9 cellular contexts compared by ENCODE assay signal in the genomic region with DNA sequence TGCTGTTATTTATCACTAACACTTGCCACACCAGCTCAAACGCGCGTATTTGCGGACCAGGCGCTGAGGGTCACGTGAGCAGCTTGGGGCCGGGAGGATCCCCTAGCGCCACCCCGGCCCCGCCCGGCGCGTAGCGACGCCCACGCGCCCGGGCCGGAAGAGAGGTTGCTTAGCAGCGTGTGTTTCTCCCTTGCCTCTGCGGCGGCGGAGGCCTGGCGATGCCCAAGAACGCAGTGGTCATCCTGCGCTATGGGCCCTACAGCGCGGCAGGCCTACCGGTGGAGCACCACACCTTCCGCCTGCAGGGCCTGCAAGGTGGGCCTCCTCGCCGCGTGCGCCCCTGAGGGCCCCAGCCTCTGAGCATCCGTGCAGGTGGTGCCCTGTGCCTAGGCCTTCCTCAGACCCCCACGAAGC. TPM values are rescaled to one million over a fixed set of nuclear protein-coding genes. Genes with fewer than 3 reads are reported as not detected.
DNase-seq lines count a peak whose midpoint lies in the region; ATAC-seq and TF ChIP-seq lines count a peak whose summit lies in the region.
"Had no signal": no experiment of that assay in that cellular context is flagged by ENCODE, and none has a peak within 500 bp of the region (broad histone marks: within the 10 kb centered on the region; RNA-seq: fewer than 3 reads in every experiment).

A gene with protein sequence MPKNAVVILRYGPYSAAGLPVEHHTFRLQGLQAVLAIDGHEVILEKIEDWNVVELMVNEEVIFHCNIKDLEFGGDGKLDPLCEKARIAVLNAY (plus strand): TSS at position 172 of the 414 bp plus-strand sequence. CDS start 47 bp downstream, at position 219.

- no peak for TF ChIP-seq RAD21 in neural cell (conservative IDR thresholded peaks at IDR 0.05)

- no peaks in the 10 kb centered on the region for H3F3A ChIP-seq in neural cell (ENCODE audit: insufficient read depth, low read length, poor library complexity, severe bottlenecking)

- H3K9me3 ChIP-seq in RWPE2 (ENCODE audit: severe bottlenecking): peaks cover 5% of the 10 kb centered on the region
- H3K9me3 ChIP-seq in neural cell (ENCODE audit: low read length): no peaks in the 10 kb centered on the region
- no peaks in the 10 kb centered on the region for H3K9me3 ChIP-seq in psoas muscle

- no peaks in the 10 kb centered on the region for H3K79me2 ChIP-seq in neural cell (replicated peaks; ENCODE audit: insufficient read depth, low read length)

- no peaks in the 10 kb centered on the region for H3K4me1 ChIP-seq in RWPE2 (ENCODE audit: insufficient read depth, poor library complexity, severe bottlenecking)
- H3K4me1 ChIP-seq in psoas muscle: no peaks in the 10 kb centered on the region

- no peak for TF ChIP-seq EP300 in neural cell (conservative IDR thresholded peaks at IDR 0.05; ENCODE audit: poor library complexity, severe bottlenecking)

- ATAC-seq in RWPE2 (ENCODE audit: low read depth): peak; percentile 81
- ATAC-seq in psoas muscle: no peak

- H3K36me3 Mint-ChIP-seq in activated CD4-positive, alpha-beta T cell treated with anti-CD3 and anti-CD28 coated beads, Interleukin-2, amount 10 ng/mL, durations not matched to agents 7 days and 5 days (ENCODE audit: low read depth): peaks cover 5% of the 10 kb centered on the region

- H3K27ac ChIP-seq in RWPE2 (ENCODE audit: poor library complexity, severe bottlenecking) (no peak within 1 kb of the TSS), neural cell (ENCODE audit: low read length) (no peak within 1 kb of the TSS), psoas muscle (no peak within 1 kb of the TSS)

- POLR2A ChIA-PET in activated CD4-positive, alpha-beta T cell treated with anti-CD3 and anti-CD28 coated beads, Interleukin-2, amount 10 ng/mL, durations not matched to agents 7 days and 5 days (lab: Charles Lee): no interaction called here

- peaks cover 18% of the 10 kb centered on the region for H3K9me3 Mint-ChIP-seq in activated CD4-positive, alpha-beta T cell treated with anti-CD3 and anti-CD28 coated beads, Interleukin-2, amount 10 ng/mL, durations not matched to agents 7 days and 5 days

- no peaks in the 10 kb centered on the region for H3K36me3 ChIP-seq in RWPE2 (ENCODE audit: low read depth)
- no peaks in the 10 kb centered on the region for H3K36me3 ChIP-seq in neural cell (ENCODE audit: insufficient read depth, low read length)
- no peaks in the 10 kb centered on the region for H3K36me3 ChIP-seq in psoas muscle (ENCODE audit: insufficient read depth in 1 of 2, low read depth in 1 of 2)

- H3K9ac ChIP-seq in neural cell (ENCODE audit: low read length): no peak within 1 kb of the TSS

- intact Hi-C loops in psoas muscle (cut with DNase I): no loop called here

- TF ChIP-seq CTCF in RWPE2 (IDR thresholded peaks at IDR 0.05; ENCODE audit: poor library complexity, severe bottlenecking): no peak
- TF ChIP-seq CTCF in fibroblast of mammary gland (conservative IDR thresholded peaks at IDR 0.05; ENCODE audit: control insufficient read depth, insufficient read depth, low read depth, low read length): no peak
- TF ChIP-seq CTCF in neural cell (IDR thresholded peaks at IDR 0.05; ENCODE audit: poor library complexity, severe bottlenecking): no peak
- no peak for TF ChIP-seq CTCF in psoas muscle (IDR thresholded peaks at IDR 0.05)

- peak within 1 kb of the TSS; percentile 8 for H3K4me2 ChIP-seq in neural cell (ENCODE audit: low read length)

- CTCF ChIA-PET in activated CD4-positive, alpha-beta T cell treated with anti-CD3 and anti-CD28 coated beads, Interleukin-2, amount 10 ng/mL, durations not matched to agents 7 days and 5 days (lab: Charles Lee): interaction anchor here (1.0 kb wide), 1 partner anchor 8 kb away, joined by 3 read pairs; no protein-coding TSS in a partner anchor

- H3K4me3 ChIP-seq in RWPE2 (ENCODE audit: severe bottlenecking): no peak within 1 kb of the TSS
- H3K4me3 ChIP-seq in fibroblast of mammary gland (ENCODE audit: control insufficient read depth, low read depth, low read length): no peak within 1 kb of the TSS
- peak within 1 kb of the TSS; percentile 59 for H3K4me3 ChIP-seq in neural cell (ENCODE audit: low read length)
- H3K4me3 ChIP-seq in psoas muscle: no peak within 1 kb of the TSS

- peaks cover 57% of the 10 kb centered on the region for H3K27me3 Mint-ChIP-seq in activated CD4-positive, alpha-beta T cell treated with anti-CD3 and anti-CD28 coated beads, Interleukin-2, amount 10 ng/mL, durations not matched to agents 7 days and 5 days

- H3K4me3 Mint-ChIP-seq in activated CD4-positive, alpha-beta T cell treated with anti-CD3 and anti-CD28 coated beads, Interleukin-2, amount 10 ng/mL, durations not matched to agents 7 days and 5 days: peak within 1 kb of the TSS; percentile 16

- no peaks in the 10 kb centered on the region for H3K9me2 ChIP-seq in neural cell (ENCODE audit: insufficient read depth, low read length)

- H3K27me3 ChIP-seq in RWPE2 (ENCODE audit: insufficient read depth, poor library complexity, severe bottlenecking): peaks cover 46% of the 10 kb centered on the region
- H3K27me3 ChIP-seq in neural cell (ENCODE audit: insufficient read depth, low read depth, low read length): no peaks in the 10 kb centered on the region
- H3K27me3 ChIP-seq in psoas muscle (ENCODE audit: insufficient read depth in 3 of 3, low read length in 2 of 3): peaks cover 1 to 24% (median 8%) of the 10 kb centered on the region in 3 donors

- no peak within 1 kb of the TSS for H2AFZ ChIP-seq in neural cell (ENCODE audit: low read depth, low read length)

- no peak within 1 kb of the TSS for H3K27ac Mint-ChIP-seq in activated CD4-positive, alpha-beta T cell treated with anti-CD3 and anti-CD28 coated beads, Interleukin-2, amount 10 ng/mL, durations not matched to agents 7 days and 5 days

- H4K20me1 ChIP-seq in neural cell (ENCODE audit: insufficient read depth): no peaks in the 10 kb centered on the region

- H3K4me1 Mint-ChIP-seq in activated CD4-positive, alpha-beta T cell treated with anti-CD3 and anti-CD28 coated beads, Interleukin-2, amount 10 ng/mL, durations not matched to agents 7 days and 5 days: peaks cover 3% of the 10 kb centered on the region

- 4 to 9% (median 6%) methylated on average over 31 to 36 of the region's 36 CpGs for WGBS in psoas muscle, 3 donors

- DNase-seq in activated CD4-positive, alpha-beta T cell treated with anti-CD3 and anti-CD28 coated beads, Interleukin-2, amount 10 ng/mL, durations not matched to agents 7 days and 5 days: peak; percentile 34
- no peak for DNase-seq in activated CD4-positive, alpha-beta T cell treated with anti-CD3 and anti-CD28 coated beads, Interleukin-2, amount 50 U/mL, for 4 hours
- DNase-seq in RWPE2 (ENCODE audit: low spot score): no peak
- peak; percentile 49 for DNase-seq in fibroblast of mammary gland (ENCODE audit: low read depth)
- no peak for DNase-seq in GOT3 (lab: John Stamatoyannopoulos, UW)
- DNase-seq in GDM1 (lab: John Stamatoyannopoulos, UW): no peak
- no peak for DNase-seq in psoas muscle

TF ChIP-seq in neural cell, 6 proteins besides CTCF, POLR2A, EP300 and RAD21:
- no peak for TF ChIP-seq EZH2 (IDR thresholded peaks at IDR 0.05; ENCODE audit: borderline replicate concordance, insufficient read depth, low read length, poor library complexity, severe bottlenecking)

RNA-seq across cellular contexts. Expression of the gene that starts here (rescaled TPM):
- not detected for total RNA-seq in activated CD4-positive, alpha-beta T cell treated with anti-CD3 and anti-CD28 coated beads, Interleukin-2, amount 10 ng/mL, durations not matched to agents 7 days and 5 days
- polyA plus RNA-seq in neural cell: not detected in 2 replicates
- not detected in 2 replicates for polyA minus RNA-seq in neural cell
- total RNA-seq in psoas muscle: not detected
- not detected for polyA plus RNA-seq in psoas muscle
- total RNA-seq: T-helper 1 cell treated with Interleukin-12 subunit alpha and Interleukin-12 subunit beta and Interleukin-4 antibody, amounts not matched to agents 30 ng/mL and 1 ng/mL, for 36 hours had no signal

Comparison
In these comparisons a context has a peak if more than half of its experiments do, and no peak if none do; other contexts are left out.
1. Peak in DNase-seq in activated CD4-positive, alpha-beta T cell treated with anti-CD3 and anti-CD28 coated beads, Interleukin-2, amount 10 ng/mL, durations not matched to agents 7 days and 5 days; RNA of the gene not detected or under 1 TPM.